Comparison of ENCODE assay signal across 11 cellular contexts in genomic region chr22:24431309-24432034, GRCh38. TPM values are rescaled to one million over a fixed set of nuclear protein-coding genes. Genes with fewer than 3 reads are reported as not detected.
DNase-seq lines count a peak whose midpoint lies in the region; ATAC-seq and TF ChIP-seq lines count a peak whose summit lies in the region.
"Had no signal": no experiment of that assay in that cellular context is flagged by ENCODE, and none has a peak within 500 bp of the region (broad histone marks: within the 10 kb centered on the region; RNA-seq: fewer than 3 reads in every experiment).

No MANE protein-coding gene starts in this region.

- no peaks in the 10 kb centered on the region for H3K79me2 ChIP-seq in PC-3 (ENCODE audit: low read length)

- BruUV-seq in PC-3 (replicated peaks; lab: Mats Ljungman, UMichigan) = no TSS peak

- no peaks in the 10 kb centered on the region for H4K20me1 ChIP-seq in PC-3 (ENCODE audit: low read length)

- DNase-seq in left ventricle myocardium inferior (no peak), Right ventricle myocardium inferior (ENCODE audit: missing footprints) (no peak), PC-3 (no peak), NCI-H1930 (lab: John Stamatoyannopoulos, UW) (no peak)
- no peak for DNase-seq in activated T-helper 2 cell treated with anti-CD3 and anti-CD28 coated beads, Interferon-gamma antibody, Interleukin-2, Interleukin-4, amounts not matched to agents 10 μg/mL and 5 μg/mL and 100 μg/mL, durations not matched to agents 14 hours and 24 hours and 36 hours (ENCODE audit: low spot score)
- DNase-seq: NCI-H345 had no signal

- H3K4me1 ChIP-seq in left ventricle myocardium inferior (peaks cover 91% of the 10 kb centered on the region), muscle layer of colon (ENCODE audit: insufficient read depth, low read length) (peaks cover 45% of the 10 kb centered on the region), PC-3 (ENCODE audit: insufficient read depth, low read length) (peaks cover 3% of the 10 kb centered on the region; the same call in 1 of the 2 replicates)

- no peaks in the 10 kb centered on the region for H3K27me3 ChIP-seq in left ventricle myocardium inferior (ENCODE audit: low read depth)
- H3K27me3 ChIP-seq in muscle layer of colon (ENCODE audit: control insufficient read depth in 1 of 2, insufficient read depth in 2 of 2, low read length in 2 of 2) = no peaks in the 10 kb centered on the region
- H3K27me3 ChIP-seq in PC-3 (ENCODE audit: low read length) = no peaks in the 10 kb centered on the region
- H3K27me3 ChIP-seq: SJCRH30 had no signal

- H3K27me3 Mint-ChIP-seq in activated T-helper 2 cell treated with anti-CD3 and anti-CD28 coated beads, Interferon-gamma antibody, Interleukin-2, Interleukin-4, amounts not matched to agents 10 μg/mL and 5 μg/mL and 100 μg/mL, durations not matched to agents 14 hours and 24 hours and 36 hours (ENCODE audit: low read depth) = no peaks in the 10 kb centered on the region

- no peak overlapping the region for H3K9ac ChIP-seq in muscle layer of colon (ENCODE audit: low read length)
- H3K9ac ChIP-seq in PC-3 (ENCODE audit: low read length) = no peak overlapping the region

- peak overlapping the region; percentile 7 for H3K4me3 Mint-ChIP-seq in activated T-helper 2 cell treated with anti-CD3 and anti-CD28 coated beads, Interferon-gamma antibody, Interleukin-2, Interleukin-4, amounts not matched to agents 10 μg/mL and 5 μg/mL and 100 μg/mL, durations not matched to agents 14 hours and 24 hours and 36 hours (ENCODE audit: low read depth)

- no peaks in the 10 kb centered on the region for H3K9me3 Mint-ChIP-seq in activated T-helper 2 cell treated with anti-CD3 and anti-CD28 coated beads, Interferon-gamma antibody, Interleukin-2, Interleukin-4, amounts not matched to agents 10 μg/mL and 5 μg/mL and 100 μg/mL, durations not matched to agents 14 hours and 24 hours and 36 hours

- H3K9me3 ChIP-seq in left ventricle myocardium inferior (replicated peaks) (no peaks in the 10 kb centered on the region), muscle layer of colon (ENCODE audit: low read length) (no peaks in the 10 kb centered on the region), PC-3 (ENCODE audit: low read length) (no peaks in the 10 kb centered on the region)
- H3K9me3 ChIP-seq: SJCRH30 had no signal

- TF ChIP-seq CTCF in left ventricle myocardium inferior (IDR thresholded peaks at IDR 0.05; ENCODE audit: borderline replicate concordance) (no peak), PC-3 (conservative IDR thresholded peaks at IDR 0.05; ENCODE audit: low read depth, low read length) (no peak)

- CTCF ChIA-PET in PC-3 (lab: Charles Lee) = no interaction called here

- H2AFZ ChIP-seq in PC-3 (ENCODE audit: low read length) = no peak overlapping the region

- intact Hi-C loops in left ventricle myocardium inferior (cut with micrococcal nuclease) (no loop called here), Right ventricle myocardium inferior (cut with DNase I) (loop anchor here (5.0 kb wide), 1 partner anchor 36 kb away; no protein-coding TSS in a partner anchor), PC-3 (cut with micrococcal nuclease) (no loop called here)
- intact Hi-C loops in activated T-helper 2 cell treated with anti-CD3 and anti-CD28 coated beads, Interferon-gamma antibody, Interleukin-2, Interleukin-4, amounts not matched to agents 10 μg/mL and 5 μg/mL and 100 μg/mL, durations not matched to agents 14 hours and 24 hours and 36 hours (cut with micrococcal nuclease) = loop anchor here (5.0 kb wide), 1 partner anchor 36 kb away; no protein-coding TSS in a partner anchor

- H3K4me1 Mint-ChIP-seq in activated T-helper 2 cell treated with anti-CD3 and anti-CD28 coated beads, Interferon-gamma antibody, Interleukin-2, Interleukin-4, amounts not matched to agents 10 μg/mL and 5 μg/mL and 100 μg/mL, durations not matched to agents 14 hours and 24 hours and 36 hours (ENCODE audit: low read depth) = peaks cover 73% of the 10 kb centered on the region

- no peak for ATAC-seq in Right ventricle myocardium inferior
- no peak for ATAC-seq in PC-3
- no peak for ATAC-seq in GM18498 (IDR thresholded peaks at IDR 0.05; ENCODE audit: unreplicated experiment)
- no peak for ATAC-seq in SK-N-SH treated with all-trans-retinoic acid at 6 μM for 48 hours

- H3K36me3 Mint-ChIP-seq in activated T-helper 2 cell treated with anti-CD3 and anti-CD28 coated beads, Interferon-gamma antibody, Interleukin-2, Interleukin-4, amounts not matched to agents 10 μg/mL and 5 μg/mL and 100 μg/mL, durations not matched to agents 14 hours and 24 hours and 36 hours (ENCODE audit: low read depth) = peaks cover 30% of the 10 kb centered on the region

- no peak overlapping the region for H3K4me2 ChIP-seq in PC-3 (ENCODE audit: low read length)

- H3K27ac Mint-ChIP-seq in activated T-helper 2 cell treated with anti-CD3 and anti-CD28 coated beads, Interferon-gamma antibody, Interleukin-2, Interleukin-4, amounts not matched to agents 10 μg/mL and 5 μg/mL and 100 μg/mL, durations not matched to agents 14 hours and 24 hours and 36 hours = peak overlapping the region; percentile 70

- H3K36me3 ChIP-seq in left ventricle myocardium inferior (no peaks in the 10 kb centered on the region), muscle layer of colon (ENCODE audit: insufficient read depth, low read length) (no peaks in the 10 kb centered on the region), PC-3 (ENCODE audit: low read depth, low read length) (no peaks in the 10 kb centered on the region)
- H3K36me3 ChIP-seq: SJCRH30 had no signal

- H3K4me3 ChIP-seq in left ventricle myocardium inferior = no peak overlapping the region
- no peak overlapping the region for H3K4me3 ChIP-seq in muscle layer of colon (ENCODE audit: low read depth in 1 of 2, low read length in 2 of 2)
- H3K4me3 ChIP-seq in PC-3 (ENCODE audit: low read length) = no peak overlapping the region

- POLR2A ChIA-PET in PC-3 (lab: Charles Lee; ENCODE audit: unreplicated experiment) = no interaction called here

- no peaks in the 10 kb centered on the region for H3K9me2 ChIP-seq in PC-3 (replicated peaks; ENCODE audit: low read length)

- no peaks in the 10 kb centered on the region for H3F3A ChIP-seq in PC-3 (ENCODE audit: low read length, unreplicated experiment)

- H3K27ac ChIP-seq in left ventricle myocardium inferior (replicated peaks) = peak overlapping the region; percentile 79
- H3K27ac ChIP-seq in muscle layer of colon (ENCODE audit: low read depth, low read length) = peak overlapping the region; percentile 42
- no peak overlapping the region for H3K27ac ChIP-seq in PC-3 (ENCODE audit: low read length)
- H3K27ac ChIP-seq: epithelial cell of prostate had no signal

TF ChIP-seq in SK-N-SH treated with all-trans-retinoic acid at 6 μM for 48 hours, 23 proteins besides CTCF, POLR2A, EP300 and RAD21:
- TF ChIP-seq OSR1 (CRISPR knock-in tag; IDR thresholded peaks at IDR 0.05) (no peak), ZNF8 (CRISPR knock-in tag; IDR thresholded peaks at IDR 0.05) (no peak), ARNTL (CRISPR knock-in tag; IDR thresholded peaks at IDR 0.05; ENCODE audit: borderline replicate concordance, low read depth) (no peak), CSDC2 (CRISPR knock-in tag; IDR thresholded peaks at IDR 0.05) (no peak), ESRRG (CRISPR knock-in tag; IDR thresholded peaks at IDR 0.05) (no peak), TSHZ2 (CRISPR knock-in tag; IDR thresholded peaks at IDR 0.05) (no peak), RARB (CRISPR knock-in tag; IDR thresholded peaks at IDR 0.05) (no peak), BACH2 (CRISPR knock-in tag; IDR thresholded peaks at IDR 0.05; ENCODE audit: borderline replicate concordance) (no peak), ZFP3 (CRISPR knock-in tag; IDR thresholded peaks at IDR 0.05) (no peak), PPARA (CRISPR knock-in tag; IDR thresholded peaks at IDR 0.05; ENCODE audit: borderline replicate concordance) (no peak), ZNF565 (CRISPR knock-in tag; conservative IDR thresholded peaks at IDR 0.05; ENCODE audit: low read depth) (no peak), GLIS3 (CRISPR knock-in tag; IDR thresholded peaks at IDR 0.05) (no peak)
TF ChIP-seq in SK-N-SH treated with all-trans-retinoic acid at 6 μM for 48 hours: peak in this region for 0.

RNA-seq across cellular contexts. Expression of gene ADORA2A, which starts 4.1 kb away (rescaled TPM):
- total RNA-seq in left ventricle myocardium inferior (3.6 TPM), Right ventricle myocardium inferior (4.3 TPM), PC-3 (2014; rRNA removed) (0.92 and 1.7 TPM in 2 replicates)
- total RNA-seq in activated T-helper 2 cell treated with anti-CD3 and anti-CD28 coated beads, Interferon-gamma antibody, Interleukin-2, Interleukin-4, amounts not matched to agents 10 μg/mL and 5 μg/mL and 100 μg/mL, durations not matched to agents 14 hours and 24 hours and 36 hours = 20.2 and 23.8 TPM in 2 replicates

Comparison
In these comparisons a context has a peak if more than half of its experiments do, and no peak if none do; other contexts are left out.
1. intact Hi-C loops: an anchor here in Right ventricle myocardium inferior (5.0 kb wide) and activated T-helper 2 cell treated with anti-CD3 and anti-CD28 coated beads, Interferon-gamma antibody, Interleukin-2, Interleukin-4, amounts not matched to agents 10 μg/mL and 5 μg/mL and 100 μg/mL, durations not matched to agents 14 hours and 24 hours and 36 hours (5.0 kb wide); none called in left ventricle myocardium inferior and PC-3.